Comparison of ENCODE assay signal across 9 cellular contexts in genomic region chr13:52615817-52616216, GRCh38. TPM values are rescaled to one million over a fixed set of nuclear protein-coding genes. Genes with fewer than 3 reads are reported as not detected.
DNase-seq lines count a peak whose midpoint lies in the region; ATAC-seq and TF ChIP-seq lines count a peak whose summit lies in the region.
"Had no signal": no experiment of that assay in that cellular context is flagged by ENCODE, and none has a peak within 500 bp of the region (broad histone marks: within the 10 kb centered on the region; RNA-seq: fewer than 3 reads in every experiment).

No MANE protein-coding gene starts in this region.

- CTCF ChIA-PET in IMR-90 (lab: Yijun Ruan, JAX): no interaction called here
- CTCF ChIA-PET in activated B cell treated with CpG ODN at 0.5 μM for 24 hours (lab: Charles Lee): no interaction called here

- ATAC-seq in IMR-90 (ENCODE audit: low read depth): no peak
- ATAC-seq in activated B cell treated with CpG ODN at 0.5 μM for 24 hours (ENCODE audit: low read depth): no peak
- no peak for ATAC-seq in HG03139 (IDR thresholded peaks at IDR 0.05; ENCODE audit: unreplicated experiment)
- ATAC-seq: upper lobe of right lung had no signal

- H4K8ac ChIP-seq in IMR-90 (ENCODE audit: low read depth in 2 of 2, low read length in 2 of 2): no peak overlapping the region

- H3K4me3 ChIP-seq in IMR-90 (ENCODE audit: insufficient read depth, low read depth, low read length): no peak overlapping the region
- no peak overlapping the region for H3K4me3 ChIP-seq in dorsolateral prefrontal cortex

- dilution Hi-C loops in IMR-90 (cut with HindIII; ENCODE audit: low sequenced_read_pairs, unreplicated experiment): no loop called here

- H3K27ac Mint-ChIP-seq in activated B cell treated with CpG ODN at 0.5 μM for 24 hours (no peak overlapping the region), nephron progenitor cell (no peak overlapping the region)

- H4K91ac ChIP-seq in IMR-90 (ENCODE audit: insufficient read depth, low read depth, low read length): no peak overlapping the region

- H3K23ac ChIP-seq in IMR-90 (ENCODE audit: low read depth, low read length): no peak overlapping the region

- H3K4ac ChIP-seq in IMR-90 (ENCODE audit: low read depth, low read length): no peak overlapping the region

- peaks cover 9% of the 10 kb centered on the region; the same call in 1 of the 2 replicates for H3K9me1 ChIP-seq in IMR-90 (ENCODE audit: insufficient read depth, low read length)

- H3K4me2 ChIP-seq in IMR-90 (ENCODE audit: low read depth, low read length): no peak overlapping the region

- in situ Hi-C loops in IMR-90 (cut with MboI; ENCODE audit: low sequenced_read_pairs): loop anchor here (25.0 kb wide), 1 partner anchor 521 kb away; no protein-coding TSS in a partner anchor

- H3K4me3 Mint-ChIP-seq in activated B cell treated with CpG ODN at 0.5 μM for 24 hours (peak overlapping the region; percentile 100), nephron progenitor cell (peak overlapping the region; percentile 99)

- H2AK5ac ChIP-seq in IMR-90 (ENCODE audit: low read depth, low read length): no peak overlapping the region

- no peak overlapping the region for H2AK9ac ChIP-seq in IMR-90 (replicated peaks; ENCODE audit: low read depth, low read length, poor library complexity)

- peaks cover 8% of the 10 kb centered on the region for H3K27me3 Mint-ChIP-seq in activated B cell treated with CpG ODN at 0.5 μM for 24 hours
- H3K27me3 Mint-ChIP-seq in nephron progenitor cell (ENCODE audit: low read depth, poor library complexity): peaks cover 10% of the 10 kb centered on the region

- no CpG with 5 or more reads among the region's 5 CpGs for WGBS in IMR-90 (ENCODE audit: extremely low coverage in 2 of 2, insufficient read length in 1 of 2), 2 experiments

- H4K20me1 ChIP-seq in IMR-90 (ENCODE audit: insufficient read depth, low read length): no peaks in the 10 kb centered on the region

- H2AFZ ChIP-seq in IMR-90 (replicated peaks; ENCODE audit: low read length, poor library complexity): no peak overlapping the region

- H3K36me3 Mint-ChIP-seq in activated B cell treated with CpG ODN at 0.5 μM for 24 hours (ENCODE audit: low read depth) (peaks cover 14% of the 10 kb centered on the region), nephron progenitor cell (ENCODE audit: low read depth) (peaks cover 17% of the 10 kb centered on the region)

- TF ChIP-seq POLR2A in IMR-90 (IDR thresholded peaks at IDR 0.05; ENCODE audit: low read depth, low read length): no peak

- H3K27ac ChIP-seq in IMR-90 (ENCODE audit: insufficient read depth, low read length) (no peak overlapping the region), dorsolateral prefrontal cortex (no peak overlapping the region)

- POLR2A ChIA-PET in IMR-90 (lab: Charles Lee; ENCODE audit: unreplicated experiment): no interaction called here
- POLR2A ChIA-PET in activated B cell treated with CpG ODN at 0.5 μM for 24 hours (lab: Charles Lee): interaction anchor here (0.7 to 3.5 kb wide), 4 partner anchors 37 to 456 kb away, joined by 3 to 98 read pairs (median 6); partner anchors contain the start of genes NEK3, SUGT1 and VPS36

- peaks cover 3 to 17% of the 10 kb centered on the region in 2 experiments; a peak in 3 of 4 replicates for H3K79me1 ChIP-seq in IMR-90 (ENCODE audit: low read depth in 1 of 2, low read length in 2 of 2)

- no peak overlapping the region for H3K18ac ChIP-seq in IMR-90 (ENCODE audit: low read depth, low read length)

- H3K27me3 ChIP-seq in IMR-90 (ENCODE audit: control insufficient read depth, insufficient read depth, low read length) (no peaks in the 10 kb centered on the region), dorsolateral prefrontal cortex (no peaks in the 10 kb centered on the region)
- H3K27me3 ChIP-seq: upper lobe of right lung had no signal

- H3K36me3 ChIP-seq in IMR-90 (ENCODE audit: control insufficient read depth, insufficient read depth, low read length): no peaks in the 10 kb centered on the region
- H3K36me3 ChIP-seq: upper lobe of right lung had no signal

- H4K5ac ChIP-seq in IMR-90 (ENCODE audit: low read depth, low read length): no peak overlapping the region

- H3K9ac ChIP-seq in IMR-90 (ENCODE audit: low read depth, low read length): no peak overlapping the region

- H3K9me3 Mint-ChIP-seq in activated B cell treated with CpG ODN at 0.5 μM for 24 hours: no peaks in the 10 kb centered on the region
- H3K9me3 Mint-ChIP-seq in nephron progenitor cell: peaks cover 11% of the 10 kb centered on the region

- H3K9me3 ChIP-seq in IMR-90 (ENCODE audit: control insufficient read depth, insufficient read depth, low read length): no peaks in the 10 kb centered on the region
- H3K9me3 ChIP-seq: upper lobe of right lung had no signal

- H2BK120ac ChIP-seq in IMR-90 (ENCODE audit: low read depth, low read length): no peak overlapping the region

- H2BK20ac ChIP-seq in IMR-90 (ENCODE audit: low read depth, low read length): no peak overlapping the region

- no peak overlapping the region for H3K56ac ChIP-seq in IMR-90 (ENCODE audit: extremely low read depth, insufficient read depth, low read length)

- TF ChIP-seq RAD21 in IMR-90 (IDR thresholded peaks at IDR 0.05; ENCODE audit: low read length): no peak

- intact Hi-C loops in IMR-90 (cut with micrococcal nuclease) (no loop called here), activated B cell treated with CpG ODN at 0.5 μM for 24 hours (cut with micrococcal nuclease) (no loop called here), dorsolateral prefrontal cortex (cut with DNase I) (loop anchor here in 1 of 2 donors (2.0 kb wide), 1 partner anchor 37 kb away; the partner anchor contains the start of gene SUGT1)

- no peaks in the 10 kb centered on the region for H3K4me1 ChIP-seq in IMR-90 (ENCODE audit: control insufficient read depth, insufficient read depth, low read length)
- H3K4me1 ChIP-seq: upper lobe of right lung had no signal

- no peak overlapping the region for H3K14ac ChIP-seq in IMR-90 (replicated peaks; ENCODE audit: low read depth, low read length)

- no TSS peak for BruUV-seq in IMR-90 (replicated peaks; lab: Mats Ljungman, UMichigan)

- TF ChIP-seq CTCF in IMR-90 (conservative IDR thresholded peaks at IDR 0.05; ENCODE audit: low read depth, low read length): no peak
- TF ChIP-seq CTCF in activated B cell treated with CpG ODN at 0.5 μM for 24 hours (IDR thresholded peaks at IDR 0.05): no peak
- no peak for TF ChIP-seq CTCF in nephron progenitor cell (IDR thresholded peaks at IDR 0.05)
- no peak for TF ChIP-seq CTCF in dorsolateral prefrontal cortex (IDR thresholded peaks at IDR 0.05 in 54 of 56, conservative IDR thresholded peaks at IDR 0.05 in 2 of 56; ENCODE audit: low read depth in 1 of 56, partially characterized antibody in 56 of 56)

- DNase-seq in activated CD4-positive, alpha-beta T cell treated with anti-CD3 and anti-CD28 coated beads for 48 hours: peak; percentile 13
- DNase-seq in activated CD4-positive, alpha-beta T cell treated with anti-CD3 and anti-CD28 coated beads, Interleukin-2, amount 50 U/mL, for 1 hour: no peak
- DNase-seq in IMR-90 (no peak), activated B cell treated with CpG ODN at 0.5 μM for 24 hours (no peak), nephron progenitor cell (no peak), dorsolateral prefrontal cortex (no peak), T1000 (lab: John Stamatoyannopoulos, UW) (no peak)
- DNase-seq: upper lobe of right lung had no signal

- no peak overlapping the region for H2BK15ac ChIP-seq in IMR-90 (ENCODE audit: low read depth, low read length)

- peaks cover 30% of the 10 kb centered on the region for H3K4me1 Mint-ChIP-seq in activated B cell treated with CpG ODN at 0.5 μM for 24 hours
- H3K4me1 Mint-ChIP-seq in nephron progenitor cell: peaks cover 12% of the 10 kb centered on the region

- H2BK5ac ChIP-seq in IMR-90 (ENCODE audit: low read depth, low read length, poor library complexity, severe bottlenecking): no peak overlapping the region

TF ChIP-seq in IMR-90, 13 proteins besides CTCF, POLR2A, EP300 and RAD21:
- TF ChIP-seq RCOR1 (IDR thresholded peaks at IDR 0.05; ENCODE audit: insufficient replicate concordance, low read length): no peak
- TF ChIP-seq, protein P1, sequence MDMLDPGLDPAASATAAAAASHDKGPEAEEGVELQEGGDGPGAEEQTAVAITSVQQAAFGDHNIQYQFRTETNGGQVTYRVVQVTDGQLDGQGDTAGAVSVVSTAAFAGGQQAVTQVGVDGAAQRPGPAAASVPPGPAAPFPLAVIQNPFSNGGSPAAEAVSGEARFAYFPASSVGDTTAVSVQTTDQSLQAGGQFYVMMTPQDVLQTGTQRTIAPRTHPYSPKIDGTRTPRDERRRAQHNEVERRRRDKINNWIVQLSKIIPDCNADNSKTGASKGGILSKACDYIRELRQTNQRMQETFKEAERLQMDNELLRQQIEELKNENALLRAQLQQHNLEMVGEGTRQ (IDR thresholded peaks at IDR 0.05; ENCODE audit: low read depth, low read length): peak; percentile 36
TF ChIP-seq in IMR-90: peak in this region for 1.

RNA-seq across cellular contexts. Expression of gene HNRNPA1L2, which starts 26.4 kb away (rescaled TPM):
- total RNA-seq in IMR-90 (2012; rRNA removed) (3.4 and 3.9 TPM in 2 replicates), activated B cell treated with CpG ODN at 0.5 μM for 24 hours (13.1 and 16.2 TPM in 2 replicates), dorsolateral prefrontal cortex (10 to 100 TPM in 80 of 120 experiments, 1 to 10 TPM in 40; 6.6 to 16.4 (median 11.1) TPM)
- 9.1 and 9.3 TPM in 2 replicates for polyA plus RNA-seq in IMR-90 (2012; rRNA removed)
- polyA plus RNA-seq in IMR-90 (2012; cell fraction: cytosol; rRNA removed): 0.78 and 1.5 TPM in 2 replicates
- polyA plus RNA-seq in IMR-90 (2012; cell fraction: nucleus; rRNA removed; ENCODE audit: low replicate concordance): 2.4 and 11.3 TPM in 2 replicates

RNA-seq across cellular contexts. Expression of gene SUGT1, which starts 36.8 kb away (rescaled TPM):
- total RNA-seq in IMR-90 (2012; rRNA removed) (21.5 and 41.4 TPM in 2 replicates), activated B cell treated with CpG ODN at 0.5 μM for 24 hours (38.6 and 38.7 TPM in 2 replicates), dorsolateral prefrontal cortex (100 to 1,000 TPM in 6 of 120 experiments, 10 to 100 TPM in 114; 53.9 to 120 (median 77.9) TPM)
- 24.6 and 25.6 TPM in 2 replicates for polyA plus RNA-seq in IMR-90 (2012; rRNA removed)
- 10.5 and 18.4 TPM in 2 replicates for polyA plus RNA-seq in IMR-90 (2012; cell fraction: cytosol; rRNA removed)
- polyA plus RNA-seq in IMR-90 (2012; cell fraction: nucleus; rRNA removed; ENCODE audit: low replicate concordance): 4.3 and 14.6 TPM in 2 replicates
